8 cellular contexts compared by ENCODE assay signal in the genomic region with DNA sequence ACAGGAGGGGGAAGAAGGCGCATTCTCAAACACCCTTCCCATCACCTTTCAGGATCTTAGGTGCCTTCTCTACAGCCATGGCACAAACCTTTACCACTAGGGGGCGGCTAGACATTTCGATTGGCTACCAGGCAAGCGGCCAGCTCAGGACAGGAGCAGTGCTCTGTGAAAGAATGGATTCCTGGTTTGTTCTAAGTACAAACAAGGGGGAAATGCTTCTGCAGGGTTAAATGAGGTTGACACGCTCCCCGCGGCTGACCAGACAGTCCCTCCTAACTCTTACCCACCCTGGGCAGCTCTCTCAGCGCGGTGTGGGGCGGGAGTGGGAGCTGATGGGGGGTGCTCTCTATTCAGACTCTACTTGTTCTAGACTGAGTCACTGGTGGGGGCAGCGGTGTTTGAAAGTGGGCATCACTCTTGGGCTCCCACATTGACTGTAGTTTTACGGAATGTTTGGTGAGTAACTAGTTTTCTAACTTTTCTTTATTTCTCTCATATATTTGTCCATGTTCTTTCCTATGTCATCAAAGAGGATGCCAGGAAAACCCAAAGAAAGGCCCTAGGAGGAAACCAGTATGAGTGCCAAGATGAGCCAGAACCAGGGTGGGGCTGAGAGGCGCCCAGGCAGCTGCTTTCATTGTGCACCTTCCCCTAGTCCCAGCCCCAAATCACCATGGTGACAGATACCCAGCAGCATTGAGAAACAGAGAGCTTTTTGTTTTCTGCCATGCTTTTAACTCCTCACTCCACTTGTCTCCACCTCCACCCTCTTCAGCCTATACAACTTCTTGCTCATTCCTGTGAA.
A peak's percentile ranks its signal among the peaks of the same experiment; 100 is the strongest.
DNase-seq lines count a peak whose midpoint lies in the region; ATAC-seq, FAIRE-seq and TF ChIP-seq lines count a peak whose summit lies in the region.

No MANE protein-coding gene starts in this region.

- H3K36me3 Mint-ChIP-seq in activated T-helper 2 cell treated with anti-CD3 and anti-CD28 coated beads, Interferon-gamma antibody, Interleukin-2, Interleukin-4, amounts not matched to agents 10 μg/mL and 5 μg/mL and 100 μg/mL, durations not matched to agents 14 hours and 24 hours and 36 hours (ENCODE audit: low read depth) = no peaks in the 10 kb centered on the region

- FAIRE-seq in pancreas (lab: Jason Lieb, UNC) = no peak

- H3K27me3 Mint-ChIP-seq in activated T-helper 2 cell treated with anti-CD3 and anti-CD28 coated beads, Interferon-gamma antibody, Interleukin-2, Interleukin-4, amounts not matched to agents 10 μg/mL and 5 μg/mL and 100 μg/mL, durations not matched to agents 14 hours and 24 hours and 36 hours (ENCODE audit: low read depth) = peaks cover 1% of the 10 kb centered on the region

- intact Hi-C loops in activated T-helper 2 cell treated with anti-CD3 and anti-CD28 coated beads, Interferon-gamma antibody, Interleukin-2, Interleukin-4, amounts not matched to agents 10 μg/mL and 5 μg/mL and 100 μg/mL, durations not matched to agents 14 hours and 24 hours and 36 hours (cut with micrococcal nuclease) = loop anchor here (1.0 kb wide), 1 partner anchor 114 kb away; no protein-coding TSS in a partner anchor
- intact Hi-C loops in Right ventricle myocardium inferior (cut with DNase I) = loop anchor here (2.0 to 10.0 kb wide), 3 partner anchors 113 to 601 kb away; no protein-coding TSS in a partner anchor
- intact Hi-C loops in pancreas (cut with DNase I) = loop anchor here in 1 of 3 donors (10.0 kb wide), 1 partner anchor 101 kb away; no protein-coding TSS in a partner anchor

- no peaks in the 10 kb centered on the region for H3K36me3 ChIP-seq in pancreas

- no peaks in the 10 kb centered on the region for H3K27me3 ChIP-seq in pancreas

- H3K4me3 Mint-ChIP-seq in activated T-helper 2 cell treated with anti-CD3 and anti-CD28 coated beads, Interferon-gamma antibody, Interleukin-2, Interleukin-4, amounts not matched to agents 10 μg/mL and 5 μg/mL and 100 μg/mL, durations not matched to agents 14 hours and 24 hours and 36 hours (ENCODE audit: low read depth) = no peak overlapping the region

- no peak overlapping the region for H3K4me3 ChIP-seq in Jurkat, Clone E6-1 (ENCODE audit: low read length)
- H3K4me3 ChIP-seq in pancreas = no peak overlapping the region

- DNase-seq in GM04504 (ENCODE audit: low read depth) = peak; percentile 41
- peak; percentile 45 for DNase-seq in Jurkat, Clone E6-1 (ENCODE audit: low read depth, low spot score)
- DNase-seq in NOMO-1 treated with DMSO at 0.1 percent for 48 hours (lab: John Stamatoyannopoulos, UW; ENCODE audit: unreplicated experiment) = peak; percentile 24
- peak; percentile 13 for DNase-seq in activated T-helper 2 cell treated with anti-CD3 and anti-CD28 coated beads, Interferon-gamma antibody, Interleukin-2, Interleukin-4, amounts not matched to agents 10 μg/mL and 5 μg/mL and 100 μg/mL, durations not matched to agents 14 hours and 24 hours and 36 hours (ENCODE audit: low spot score)
- peak; percentile 83 for DNase-seq in Right ventricle myocardium inferior (ENCODE audit: missing footprints)
- DNase-seq in pancreas = peak; percentile 66 to 83 (median 81)

- H3K9me3 ChIP-seq in pancreas = no peaks in the 10 kb centered on the region

- no peaks in the 10 kb centered on the region for H3K4me1 ChIP-seq in pancreas

- ATAC-seq in GM21723 (IDR thresholded peaks at IDR 0.05; ENCODE audit: unreplicated experiment) = peak; percentile 96
- peak; percentile 75 for ATAC-seq in Right ventricle myocardium inferior
- ATAC-seq in pancreas = peak; percentile 93 to 98 (median 98)
- no peak for ATAC-seq in GM21737 (IDR thresholded peaks at IDR 0.05; ENCODE audit: unreplicated experiment)

- H3K4me1 Mint-ChIP-seq in activated T-helper 2 cell treated with anti-CD3 and anti-CD28 coated beads, Interferon-gamma antibody, Interleukin-2, Interleukin-4, amounts not matched to agents 10 μg/mL and 5 μg/mL and 100 μg/mL, durations not matched to agents 14 hours and 24 hours and 36 hours (ENCODE audit: low read depth) = no peaks in the 10 kb centered on the region

- peak; percentile 47 to 75 (median 60) for TF ChIP-seq CTCF in pancreas (IDR thresholded peaks at IDR 0.05)

- no peak overlapping the region for H3K27ac ChIP-seq in pancreas

- H3K27ac Mint-ChIP-seq in activated T-helper 2 cell treated with anti-CD3 and anti-CD28 coated beads, Interferon-gamma antibody, Interleukin-2, Interleukin-4, amounts not matched to agents 10 μg/mL and 5 μg/mL and 100 μg/mL, durations not matched to agents 14 hours and 24 hours and 36 hours = no peak overlapping the region

- 12 to 18% methylated on average over 13 of the region's 13 CpGs for WGBS in pancreas, 2 donors

- no peaks in the 10 kb centered on the region for H3K9me3 Mint-ChIP-seq in activated T-helper 2 cell treated with anti-CD3 and anti-CD28 coated beads, Interferon-gamma antibody, Interleukin-2, Interleukin-4, amounts not matched to agents 10 μg/mL and 5 μg/mL and 100 μg/mL, durations not matched to agents 14 hours and 24 hours and 36 hours

Comparison
In these comparisons a context has a peak if more than half of its experiments do, and no peak if none do; other contexts are left out.
1. DNase-seq: peak in every context shown above with its lines; median percentile 83 in Right ventricle myocardium inferior; 81 in pancreas; 45 in Jurkat, Clone E6-1; 41 in GM04504; 24 in NOMO-1 treated with DMSO at 0.1 percent for 48 hours; 13 in activated T-helper 2 cell treated with anti-CD3 and anti-CD28 coated beads, Interferon-gamma antibody, Interleukin-2, Interleukin-4, amounts not matched to agents 10 μg/mL and 5 μg/mL and 100 μg/mL, durations not matched to agents 14 hours and 24 hours and 36 hours.